ENCODE assay signal across 31 cellular contexts in genomic region chr2:16060125-16060935, GRCh38.
"Had no signal": no experiment of that assay in that cellular context is flagged by ENCODE, and none has a peak within 500 bp of the region (broad histone marks: within the 10 kb centered on the region; RNA-seq: fewer than 3 reads in every experiment).

No MANE protein-coding gene starts in this region.

- H3K4me3 ChIP-seq: ascending aorta, cardiac muscle cell had no signal

- H3K36me3 ChIP-seq: ascending aorta, cardiac muscle cell had no signal

- DNase-seq: activated CD4-positive, alpha-beta memory T cell treated with anti-CD3 and anti-CD28 coated beads, Interleukin-2, amount 10 ng/mL, durations not matched to agents 7 days and 5 days; activated CD4-positive, alpha-beta T cell treated with anti-CD3 and anti-CD28 coated beads for 1 hour; activated CD4-positive, alpha-beta T cell treated with anti-CD3 and anti-CD28 coated beads for 36 hours; activated CD4-positive, alpha-beta T cell treated with anti-CD3 and anti-CD28 coated beads for 48 hours; activated CD4-positive, alpha-beta T cell treated with anti-CD3 and anti-CD28 coated beads, Interleukin-2, amount 10 ng/mL, durations not matched to agents 7 days and 5 days; activated CD4-positive, alpha-beta T cell treated with anti-CD3 and anti-CD28 coated beads, Interleukin-2, amount 50 U/mL, for 48 hours; activated CD4-positive, CD25-positive, alpha-beta regulatory T cell; activated CD8-positive, alpha-beta memory T cell treated with anti-CD3 and anti-CD28 coated beads for 24 hours; activated CD8-positive, alpha-beta memory T cell treated with anti-CD3 and anti-CD28 coated beads, Interleukin-2, amount 10 ng/mL, durations not matched to agents 7 days and 5 days; activated CD8-positive, alpha-beta memory T cell treated with anti-CD3 and anti-CD28 coated beads, Interleukin-2, amount 50 U/mL, for 48 hours; activated CD8-positive, alpha-beta T cell treated with anti-CD3 and anti-CD28 coated beads, Interleukin-2, amount 10 ng/mL, durations not matched to agents 7 days and 5 days; activated effector memory CD4-positive, alpha-beta T cell treated with Interleukin-2 at 50 U/mL for 16 hours; activated gamma-delta T cell; activated naive CD4-positive, alpha-beta T cell treated with anti-CD3 and anti-CD28 coated beads, Interleukin-2, amount 10 ng/mL, durations not matched to agents 7 days and 5 days; activated naive CD4-positive, alpha-beta T cell treated with Interleukin-2 at 50 U/mL for 16 hours; activated naive CD8-positive, alpha-beta T cell treated with anti-CD3 and anti-CD28 coated beads, Interleukin-2, amount 10 ng/mL, durations not matched to agents 7 days and 5 days; activated naive CD8-positive, alpha-beta T cell treated with anti-CD3 and anti-CD28 coated beads, Interleukin-2, amount 50 U/mL, for 24 hours; activated T-cell treated with anti-CD3 and anti-CD28 coated beads, Interleukin-2, amount 50 U/mL, for 24 hours; activated T-cell treated with anti-CD3 and anti-CD28 coated beads, Interleukin-2, amount 50 U/mL, for 48 hours; amygdala; anterior cingulate cortex; caudate nucleus; cerebellar nuclear complex; T-helper 1 cell; T-helper 2 cell; T-helper 9 cell had no signal

- H3K27me3 ChIP-seq: ascending aorta, cardiac muscle cell had no signal

- H3K4me1 ChIP-seq: ascending aorta had no signal

- ATAC-seq: activated CD4-positive, alpha-beta T cell treated with anti-CD3 and anti-CD28 coated beads for 36 hours; activated CD4-positive, CD25-positive, alpha-beta regulatory T cell treated with anti-CD3 and anti-CD28 coated beads, Interleukin-2, amount 50 U/mL, for 24 hours; activated CD8-positive, alpha-beta memory T cell treated with anti-CD3 and anti-CD28 coated beads, Interleukin-2, amount 10 ng/mL, durations not matched to agents 7 days and 5 days; activated CD8-positive, alpha-beta T cell treated with anti-CD3 and anti-CD28 coated beads, Interleukin-2, amount 10 ng/mL, durations not matched to agents 7 days and 5 days; activated naive CD8-positive, alpha-beta T cell treated with anti-CD3 and anti-CD28 coated beads, Interleukin-2, amount 50 U/mL, for 24 hours; WTC11 had no signal

- H3K27ac ChIP-seq: ascending aorta, cardiac muscle cell, VCaP had no signal
